18 cellular contexts compared by ENCODE assay signal in genomic region chr3:113753376-113753985, GRCh38. TPM values are rescaled to one million over a fixed set of nuclear protein-coding genes. Genes with fewer than 3 reads are reported as not detected.
DNase-seq lines count a peak whose midpoint lies in the region; ATAC-seq and TF ChIP-seq lines count a peak whose summit lies in the region.
"Had no signal": no experiment of that assay in that cellular context is flagged by ENCODE, and none has a peak within 500 bp of the region (broad histone marks: within the 10 kb centered on the region; RNA-seq: fewer than 3 reads in every experiment).

No MANE protein-coding gene starts in this region.

- H3K36me3 Mint-ChIP-seq in endodermal cell (ENCODE audit: low read depth), result peaks cover 9% of the 10 kb centered on the region
- peaks cover 5% of the 10 kb centered on the region for H3K36me3 Mint-ChIP-seq in neural progenitor cell
- H3K36me3 Mint-ChIP-seq in CD8-positive, alpha-beta memory T cell, result peaks cover 3 to 5% (median 4%) of the 10 kb centered on the region in 3 donors

- H3K9me3 Mint-ChIP-seq in endodermal cell, result peaks cover 4% of the 10 kb centered on the region
- peaks cover 4% of the 10 kb centered on the region for H3K9me3 Mint-ChIP-seq in neural progenitor cell
- H3K9me3 Mint-ChIP-seq in CD8-positive, alpha-beta memory T cell, result peaks cover 0 to 2% (median 0%) of the 10 kb centered on the region in 5 donors

- H3K36me3 ChIP-seq in A673 (ENCODE audit: insufficient read depth, low read length, poor library complexity, severe bottlenecking) (no peaks in the 10 kb centered on the region), HUES64 (ENCODE audit: insufficient read depth, low read length) (no peaks in the 10 kb centered on the region), endodermal cell (ENCODE audit: control insufficient read depth, insufficient read depth, low read length) (no peaks in the 10 kb centered on the region), neural progenitor cell (no peaks in the 10 kb centered on the region)
- H3K36me3 ChIP-seq in CD8-positive, alpha-beta memory T cell (ENCODE audit: insufficient read depth, low read length), result no peaks in the 10 kb centered on the region

- peak; percentile 4 for DNase-seq in A673 (ENCODE audit: low spot score)
- no peak for DNase-seq in endodermal cell
- peak; percentile 57 for DNase-seq in neural progenitor cell (ENCODE audit: low spot score)
- DNase-seq in CD8-positive, alpha-beta memory T cell, result no peak
- DNase-seq in activated gamma-delta T cell (lab: John Stamatoyannopoulos, UW), result no peak
- DNase-seq: Calu3; CD4-positive, CD25-positive, alpha-beta regulatory T cell; DMS79; GOT3; IMR-90; NCI-H1417; NCI-H1930; NCI-H510A treated with DMSO at 0.1 percent for 48 hours; SJCRH30 had no signal

- H4K20me1 ChIP-seq in neural progenitor cell (ENCODE audit: low read depth), result no peaks in the 10 kb centered on the region

- CTCF ChIA-PET in A673 (lab: Charles Lee), result interaction anchor here (0.7 kb wide), 1 partner anchor 85 kb away, joined by 6 read pairs; no protein-coding TSS in a partner anchor
- CTCF ChIA-PET in CD8-positive, alpha-beta memory T cell (lab: Charles Lee), result no interaction called here

- POLR2A ChIA-PET in A673 (lab: Charles Lee; ENCODE audit: low non-redundant PET), result no interaction called here
- POLR2A ChIA-PET in CD8-positive, alpha-beta memory T cell (lab: Charles Lee), result no interaction called here

- TF ChIP-seq CTCF in A673 (conservative IDR thresholded peaks at IDR 0.05; ENCODE audit: low read depth, low read length) (no peak), endodermal cell (conservative IDR thresholded peaks at IDR 0.05) (no peak), neural progenitor cell (IDR thresholded peaks at IDR 0.05) (no peak)

- peak overlapping the region; percentile 46 for H3K9ac ChIP-seq in HUES64 (ENCODE audit: low read depth, low read length)
- H3K9ac ChIP-seq in endodermal cell (ENCODE audit: extremely low read depth, low read length, poor library complexity, severe bottlenecking), result no peak overlapping the region
- peak overlapping the region; percentile 21 for H3K9ac ChIP-seq in neural progenitor cell

- WGBS in HUES64, result 30% methylated on average over 3 of the region's 4 CpGs
- 13 to 44% methylated on average over 2 to 4 of the region's 4 CpGs for WGBS in endodermal cell (ENCODE audit: insufficient coverage in 1 of 2, insufficient read length in 1 of 2), 2 experiments

- peak overlapping the region; percentile 63 for H3K4me2 ChIP-seq in neural progenitor cell

- H3K4me3 ChIP-seq in A673 (ENCODE audit: low read depth, low read length, poor library complexity, severe bottlenecking) (no peak overlapping the region), HUES64 (ENCODE audit: low read length) (peak overlapping the region; percentile 25), endodermal cell (ENCODE audit: low read length) (peak overlapping the region; percentile 9), neural progenitor cell (peak overlapping the region; percentile 13)
- no peak overlapping the region for H3K4me3 ChIP-seq in CD8-positive, alpha-beta memory T cell (ENCODE audit: low read length)
- H3K4me3 ChIP-seq: SJCRH30 had no signal

- no TSS peak for BruUV-seq in A673 (replicated peaks; lab: Mats Ljungman, UMichigan)

- no peaks in the 10 kb centered on the region for H3K27me3 Mint-ChIP-seq in endodermal cell (ENCODE audit: insufficient read depth)
- H3K27me3 Mint-ChIP-seq in neural progenitor cell (ENCODE audit: insufficient read depth, low read depth), result peaks cover 2% of the 10 kb centered on the region
- no peaks in the 10 kb centered on the region for H3K27me3 Mint-ChIP-seq in CD8-positive, alpha-beta memory T cell
- H3K27me3 Mint-ChIP-seq: CD4-positive, CD25-positive, alpha-beta regulatory T cell had no signal

- peak overlapping the region; percentile 70 for H2AFZ ChIP-seq in neural progenitor cell (replicated peaks)

- no peaks in the 10 kb centered on the region for H3K27me3 ChIP-seq in A673 (replicated peaks; ENCODE audit: insufficient read depth, low read depth, low read length, poor library complexity)
- no peaks in the 10 kb centered on the region for H3K27me3 ChIP-seq in HUES64 (ENCODE audit: insufficient read depth, low read length)
- no peaks in the 10 kb centered on the region for H3K27me3 ChIP-seq in endodermal cell (ENCODE audit: control insufficient read depth, insufficient read depth, low read length, poor library complexity, severe bottlenecking)
- H3K27me3 ChIP-seq in neural progenitor cell, result no peaks in the 10 kb centered on the region
- no peaks in the 10 kb centered on the region for H3K27me3 ChIP-seq in CD8-positive, alpha-beta memory T cell (ENCODE audit: insufficient read depth, low read length, poor library complexity, severe bottlenecking)
- H3K27me3 ChIP-seq: SJCRH30 had no signal

- H3K79me2 ChIP-seq in neural progenitor cell (ENCODE audit: low read depth), result peaks cover 80% of the 10 kb centered on the region

- H3K27ac ChIP-seq in A673 (ENCODE audit: low read depth, low read length, poor library complexity, severe bottlenecking), result no peak overlapping the region
- peak overlapping the region; percentile 86 for H3K27ac ChIP-seq in HUES64 (ENCODE audit: low read depth, low read length)
- H3K27ac ChIP-seq in endodermal cell (ENCODE audit: low read depth, low read length), result peak overlapping the region; percentile 16
- H3K27ac ChIP-seq in neural progenitor cell, result peak overlapping the region; percentile 72
- H3K27ac ChIP-seq in CD8-positive, alpha-beta memory T cell (ENCODE audit: low read depth, low read length), result no peak overlapping the region
- H3K27ac ChIP-seq: RWPE1, SJCRH30 had no signal

- H3K4me1 ChIP-seq in A673 (ENCODE audit: insufficient read depth, low read length, poor library complexity, severe bottlenecking) (peaks cover 14% of the 10 kb centered on the region), HUES64 (ENCODE audit: insufficient read depth, low read length) (peaks cover 25% of the 10 kb centered on the region), endodermal cell (ENCODE audit: control insufficient read depth, insufficient read depth, low read length) (no peaks in the 10 kb centered on the region), neural progenitor cell (peaks cover 14% of the 10 kb centered on the region)
- no peaks in the 10 kb centered on the region for H3K4me1 ChIP-seq in CD8-positive, alpha-beta memory T cell (ENCODE audit: insufficient read depth, low read length)
- H3K4me1 ChIP-seq: SJCRH30 had no signal

- H3F3A ChIP-seq in neural progenitor cell (ENCODE audit: low read depth), result peaks cover 13% of the 10 kb centered on the region

- H3K4me1 Mint-ChIP-seq in endodermal cell, result peaks cover 21% of the 10 kb centered on the region
- H3K4me1 Mint-ChIP-seq in neural progenitor cell, result peaks cover 16% of the 10 kb centered on the region
- H3K4me1 Mint-ChIP-seq in CD8-positive, alpha-beta memory T cell, result peaks cover 12 to 35% (median 29%) of the 10 kb centered on the region in 3 donors

- H3K27ac Mint-ChIP-seq in endodermal cell (peak overlapping the region; percentile 80), neural progenitor cell (no peak overlapping the region)
- H3K27ac Mint-ChIP-seq in CD8-positive, alpha-beta memory T cell, result no peak overlapping the region
- H3K27ac Mint-ChIP-seq: CD4-positive, CD25-positive, alpha-beta regulatory T cell had no signal

- intact Hi-C loops in A673 (cut with micrococcal nuclease; ENCODE audit: unreplicated experiment), result no loop called here

- H3K4me3 Mint-ChIP-seq in endodermal cell (no peak overlapping the region), neural progenitor cell (no peak overlapping the region)
- H3K4me3 Mint-ChIP-seq in CD8-positive, alpha-beta memory T cell, result no peak overlapping the region
- H3K4me3 Mint-ChIP-seq: CD4-positive, CD25-positive, alpha-beta regulatory T cell had no signal

- H3K9me3 ChIP-seq in A673 (ENCODE audit: low read depth, low read length, poor library complexity, severe bottlenecking) (no peaks in the 10 kb centered on the region), HUES64 (ENCODE audit: insufficient read depth, low read depth, low read length) (peaks cover 5% of the 10 kb centered on the region; the same call in 1 of the 2 replicates), endodermal cell (ENCODE audit: control insufficient read depth, low read length) (peaks cover 8% of the 10 kb centered on the region), neural progenitor cell (ENCODE audit: low read depth) (peaks cover 7% of the 10 kb centered on the region)
- H3K9me3 ChIP-seq in CD8-positive, alpha-beta memory T cell (ENCODE audit: low read length), result no peaks in the 10 kb centered on the region
- H3K9me3 ChIP-seq: SJCRH30 had no signal

- ATAC-seq in GM19035 (IDR thresholded peaks at IDR 0.05; ENCODE audit: unreplicated experiment) (no peak), HG02798 (IDR thresholded peaks at IDR 0.05; ENCODE audit: poor library complexity, unreplicated experiment) (no peak)

RNA-seq across cellular contexts. Expression of gene ATP6V1A, which starts 6.6 kb away (rescaled TPM):
- total RNA-seq in A673 (2021) (69.3 and 69.4 TPM in 2 replicates), endodermal cell (10 to 100 TPM; 58.4 to 63.4 TPM), neural progenitor cell (ENCODE audit: low replicate concordance) (90.7 and 115 TPM in 2 replicates)
- polyA plus RNA-seq in HUES64 (2013, experiment 1 of 2), result 34.3 TPM
- polyA plus RNA-seq in HUES64 (2013, experiment 2 of 2), result 34.4 TPM
- polyA plus RNA-seq in endodermal cell (2013, experiment 1 of 2), result 39.3 TPM
- polyA plus RNA-seq in endodermal cell (2013, experiment 2 of 2), result 39.2 TPM
- 10 to 100 TPM; 45.4 to 48.0 TPM for total RNA-seq in CD8-positive, alpha-beta memory T cell
- 34.0 TPM for polyA plus RNA-seq in CD8-positive, alpha-beta memory T cell

RNA-seq across cellular contexts. Expression of gene NAA50, which starts 7.4 kb away (rescaled TPM):
- total RNA-seq in A673 (2021) (229 and 268 TPM in 2 replicates), endodermal cell (100 to 1,000 TPM; 137 to 150 TPM), neural progenitor cell (ENCODE audit: low replicate concordance) (191 and 208 TPM in 2 replicates)
- 178 TPM for polyA plus RNA-seq in HUES64 (2013, experiment 1 of 2)
- 160 TPM for polyA plus RNA-seq in HUES64 (2013, experiment 2 of 2)
- 123 TPM for polyA plus RNA-seq in endodermal cell (2013, experiment 1 of 2)
- polyA plus RNA-seq in endodermal cell (2013, experiment 2 of 2), result 116 TPM
- total RNA-seq in CD8-positive, alpha-beta memory T cell, result 100 to 1,000 TPM; 194 to 199 TPM
- polyA plus RNA-seq in CD8-positive, alpha-beta memory T cell, result 77.7 TPM

RNA-seq across cellular contexts. Expression of gene USF3, which starts 57.0 kb away (rescaled TPM):
- total RNA-seq in A673 (2021) (9.7 and 12.1 TPM in 2 replicates), endodermal cell (10 to 100 TPM; 15.5 to 17.6 TPM), neural progenitor cell (ENCODE audit: low replicate concordance) (11.5 and 15.3 TPM in 2 replicates)
- polyA plus RNA-seq in HUES64 (2013, experiment 1 of 2), result 8.6 TPM
- polyA plus RNA-seq in HUES64 (2013, experiment 2 of 2), result 10.1 TPM
- 10.5 TPM for polyA plus RNA-seq in endodermal cell (2013, experiment 1 of 2)
- 12.5 TPM for polyA plus RNA-seq in endodermal cell (2013, experiment 2 of 2)
- total RNA-seq in CD8-positive, alpha-beta memory T cell, result 10 to 100 TPM; 11.2 to 13.2 TPM
- 4.9 TPM for polyA plus RNA-seq in CD8-positive, alpha-beta memory T cell

Comparison
In these comparisons a context has a peak if more than half of its experiments do, and no peak if none do; other contexts are left out.
1. DNase-seq: peak in A673 (single experiment) and neural progenitor cell (single experiment); none in endodermal cell (single experiment), CD8-positive, alpha-beta memory T cell (0 of 5) and activated gamma-delta T cell (single experiment).
2. H3K27ac ChIP-seq: peak in HUES64 (single experiment), endodermal cell (single experiment) and neural progenitor cell (single experiment); none in A673 (single experiment) and CD8-positive, alpha-beta memory T cell (single experiment).
3. H3K4me3 ChIP-seq: peak in HUES64 (single experiment), endodermal cell (single experiment) and neural progenitor cell (single experiment); none in A673 (single experiment) and CD8-positive, alpha-beta memory T cell (single experiment).